In the genomic region with DNA sequence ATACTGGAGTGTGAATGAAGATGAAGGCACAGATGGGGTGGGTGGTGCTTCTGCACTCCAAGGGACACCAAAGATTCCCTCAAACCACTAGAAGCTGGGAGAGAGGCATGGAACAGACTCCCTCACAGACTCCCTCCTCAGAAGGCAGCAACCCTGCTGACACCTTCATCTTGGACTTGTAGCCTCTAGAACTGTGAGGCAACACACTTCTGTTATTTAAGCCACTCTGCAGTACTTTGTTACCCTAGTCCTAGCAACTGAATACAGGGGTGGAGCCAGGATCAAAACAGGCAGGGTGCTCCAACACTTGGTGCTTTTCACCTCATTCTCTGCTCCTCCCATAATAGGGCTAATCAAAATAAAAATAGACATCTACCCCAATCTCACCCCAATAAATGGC, we compare ENCODE assay signal across 1 cellular context.
A peak's percentile ranks its signal among the peaks of the same experiment; 100 is the strongest.
TF ChIP-seq lines count a peak whose summit lies in the region.

No MANE protein-coding gene starts in this region.

TF ChIP-seq in HepG2, 621 proteins besides CTCF, POLR2A, EP300 and RAD21:
- TF ChIP-seq PAWR (CRISPR knock-in tag; IDR thresholded peaks at IDR 0.05; ENCODE audit: borderline replicate concordance), result no peak
- TF ChIP-seq, protein P1, sequence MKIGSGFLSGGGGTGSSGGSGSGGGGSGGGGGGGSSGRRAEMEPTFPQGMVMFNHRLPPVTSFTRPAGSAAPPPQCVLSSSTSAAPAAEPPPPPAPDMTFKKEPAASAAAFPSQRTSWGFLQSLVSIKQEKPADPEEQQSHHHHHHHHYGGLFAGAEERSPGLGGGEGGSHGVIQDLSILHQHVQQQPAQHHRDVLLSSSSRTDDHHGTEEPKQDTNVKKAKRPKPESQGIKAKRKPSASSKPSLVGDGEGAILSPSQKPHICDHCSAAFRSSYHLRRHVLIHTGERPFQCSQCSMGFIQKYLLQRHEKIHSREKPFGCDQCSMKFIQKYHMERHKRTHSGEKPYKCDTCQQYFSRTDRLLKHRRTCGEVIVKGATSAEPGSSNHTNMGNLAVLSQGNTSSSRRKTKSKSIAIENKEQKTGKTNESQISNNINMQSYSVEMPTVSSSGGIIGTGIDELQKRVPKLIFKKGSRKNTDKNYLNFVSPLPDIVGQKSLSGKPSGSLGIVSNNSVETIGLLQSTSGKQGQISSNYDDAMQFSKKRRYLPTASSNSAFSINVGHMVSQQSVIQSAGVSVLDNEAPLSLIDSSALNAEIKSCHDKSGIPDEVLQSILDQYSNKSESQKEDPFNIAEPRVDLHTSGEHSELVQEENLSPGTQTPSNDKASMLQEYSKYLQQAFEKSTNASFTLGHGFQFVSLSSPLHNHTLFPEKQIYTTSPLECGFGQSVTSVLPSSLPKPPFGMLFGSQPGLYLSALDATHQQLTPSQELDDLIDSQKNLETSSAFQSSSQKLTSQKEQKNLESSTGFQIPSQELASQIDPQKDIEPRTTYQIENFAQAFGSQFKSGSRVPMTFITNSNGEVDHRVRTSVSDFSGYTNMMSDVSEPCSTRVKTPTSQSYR (CRISPR knock-in tag; IDR thresholded peaks at IDR 0.05; ENCODE audit: borderline replicate concordance), result no peak
- TF ChIP-seq ZNF263 (CRISPR knock-in tag; IDR thresholded peaks at IDR 0.05), result 0 out of 2 replicates have a peak, but pooled peaks have one; percentile 16
- 0 out of 2 replicates have a peak, but pooled peaks have one; percentile 10 for TF ChIP-seq CEBPG (CRISPR knock-in tag; IDR thresholded peaks at IDR 0.05)
- 0 out of 2 replicates have a peak, but pooled peaks have one; percentile 36 for TF ChIP-seq ZSCAN21 (CRISPR knock-in tag; IDR thresholded peaks at IDR 0.05; ENCODE audit: borderline replicate concordance)
